9 cellular contexts compared by ENCODE assay signal in the genomic region with DNA sequence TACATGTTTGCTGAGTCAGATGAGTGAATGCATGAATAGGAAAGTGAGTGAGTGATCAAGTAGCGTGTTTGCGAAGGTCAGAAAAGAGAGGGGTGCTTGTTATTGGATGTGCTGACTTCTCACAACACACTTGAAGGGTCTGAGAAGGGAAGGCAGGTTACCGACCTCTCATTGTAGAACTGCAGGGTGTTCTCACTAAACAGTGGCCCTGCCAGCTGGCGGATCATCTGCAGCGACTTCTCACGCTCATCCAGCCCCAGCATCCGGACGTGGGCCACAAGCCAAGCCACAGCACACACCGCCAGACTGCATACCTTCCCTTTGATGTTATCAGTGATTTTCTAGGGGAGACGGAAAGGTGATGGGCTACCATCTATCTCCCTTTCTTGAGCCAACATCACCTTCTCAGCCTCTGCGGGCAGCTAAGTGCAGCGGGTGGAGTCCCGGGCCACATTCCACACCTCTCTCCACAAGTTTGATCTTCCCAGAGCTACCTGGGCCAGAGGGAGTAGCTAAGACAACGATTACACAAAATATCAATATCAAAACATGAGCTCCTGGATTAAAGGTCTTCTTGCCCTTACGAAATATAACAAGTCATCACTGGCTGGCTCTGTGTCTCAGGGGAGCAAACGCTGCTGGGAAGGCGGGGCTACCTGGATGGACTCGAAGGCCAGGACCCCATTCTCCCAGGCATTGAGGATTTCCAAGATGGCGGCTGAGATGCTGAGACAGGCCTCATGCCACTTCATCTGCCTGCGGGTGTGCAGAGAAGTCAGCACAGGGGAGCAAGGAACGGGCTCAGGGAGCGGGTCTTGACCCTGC. TPM values are rescaled to one million over a fixed set of nuclear protein-coding genes. Genes with fewer than 3 reads are reported as not detected.
DNase-seq lines count a peak whose midpoint lies in the region; ATAC-seq and TF ChIP-seq lines count a peak whose summit lies in the region.
"Had no signal": no experiment of that assay in that cellular context is flagged by ENCODE, and none has a peak within 500 bp of the region (broad histone marks: within the 10 kb centered on the region; RNA-seq: fewer than 3 reads in every experiment).

No MANE protein-coding gene starts in this region.

- H3K4me3 Mint-ChIP-seq in Calu3 (ENCODE audit: low read depth, unreplicated experiment): no peak overlapping the region

- BruUV-seq in Calu3 (replicated peaks; lab: Mats Ljungman, UMichigan): no TSS peak

- no peak overlapping the region for H3K4me3 ChIP-seq in left lung

- peaks cover 74% of the 10 kb centered on the region for H3K36me3 Mint-ChIP-seq in Calu3 (ENCODE audit: insufficient read depth, unreplicated experiment)

- CTCF ChIA-PET in Calu3 (lab: Charles Lee): interaction anchor here (0.5 to 23.5 kb wide), 51 partner anchors 11 to 468 kb away, joined by 3 to 774 read pairs (median 4); a partner anchor contains a TSS

- H3K36me3 ChIP-seq in left lung: peaks cover 0 to 81% of the 10 kb centered on the region in 2 donors

- no peaks in the 10 kb centered on the region for H3K27me3 ChIP-seq in left lung

- H3K27ac Mint-ChIP-seq in Calu3 (ENCODE audit: unreplicated experiment): no peak overlapping the region

- peaks cover 14 to 58% of the 10 kb centered on the region in 2 donors for H3K4me1 ChIP-seq in left lung

- no peak for TF ChIP-seq CTCF in Calu3 (IDR thresholded peaks at IDR 0.05; ENCODE audit: unreplicated experiment)
- TF ChIP-seq CTCF in left lung (IDR thresholded peaks at IDR 0.05): no peak

- peak; percentile 9 for ATAC-seq in left lung
- no peak for ATAC-seq in HG02938 (IDR thresholded peaks at IDR 0.05; ENCODE audit: unreplicated experiment)
- ATAC-seq in GM19035 (IDR thresholded peaks at IDR 0.05; ENCODE audit: unreplicated experiment): no peak

- intact Hi-C loops in Calu3 (cut with micrococcal nuclease; ENCODE audit: unreplicated experiment): no loop called here
- intact Hi-C loops in left lung (cut with DNase I): loop anchor here in 1 of 2 donors (10.0 kb wide), 1 partner anchor 149 kb away; a partner anchor contains a TSS

- DNase-seq in Calu3 (peak; percentile 72), NCI-H226 (peak; percentile 4), left lung (no peak), foreskin melanocyte (no peak), globus pallidus (ENCODE audit: low spot score) (no peak)
- DNase-seq in activated effector memory CD4-positive, alpha-beta T cell treated with anti-CD3 and anti-CD28 coated beads, Interleukin-2, amount 50 U/mL, for 16 hours: peak; percentile 75

- peaks cover 38% of the 10 kb centered on the region for H3K4me1 Mint-ChIP-seq in Calu3 (ENCODE audit: low read depth, unreplicated experiment)

- peak overlapping the region in 1 of 2 donors; percentile 3 for H3K27ac ChIP-seq in left lung

- H3K9me3 ChIP-seq in left lung: no peaks in the 10 kb centered on the region

- H3K27me3 Mint-ChIP-seq in Calu3 (ENCODE audit: unreplicated experiment): no peaks in the 10 kb centered on the region

- H3K9me3 Mint-ChIP-seq in Calu3 (ENCODE audit: low read depth, unreplicated experiment): no peaks in the 10 kb centered on the region

RNA-seq across cellular contexts. Expression of a gene that starts 11.0 kb away (rescaled TPM):
- total RNA-seq in Calu3 (2022) (0.38 TPM in 1 of 2 replicates, not detected in the other), left lung (1 to 10 TPM in 1 of 2 donors, under 1 TPM in 1; 0.61 to 1.7 TPM)
- total RNA-seq: fibroblast of lung had no signal

RNA-seq across cellular contexts. Expression of a gene that starts 28.0 kb away (rescaled TPM):
- total RNA-seq in Calu3 (2022) (679 and 725 TPM in 2 replicates), left lung (10 to 100 TPM; 72.0 to 75.2 TPM)

RNA-seq across cellular contexts. Expression of a gene that starts 36.6 kb away (rescaled TPM):
- 107 and 133 TPM in 2 replicates for total RNA-seq in Calu3 (2022)
- total RNA-seq in left lung: 10 to 100 TPM; 37.9 to 45.2 TPM

RNA-seq across cellular contexts. Expression of a gene that starts 45.6 kb away (rescaled TPM):
- 2,152 and 2,179 TPM in 2 replicates for total RNA-seq in Calu3 (2022)
- total RNA-seq in left lung: 100 to 1,000 TPM in 1 of 2 donors, 10 to 100 TPM in 1; 72.8 to 117 TPM

Comparison
In these comparisons a context has a peak if more than half of its experiments do, and no peak if none do; other contexts are left out.
1. DNase-seq: peak in Calu3 (single experiment), NCI-H226 (single experiment) and activated effector memory CD4-positive, alpha-beta T cell treated with anti-CD3 and anti-CD28 coated beads, Interleukin-2, amount 50 U/mL, for 16 hours (single experiment); none in left lung (0 of 2), foreskin melanocyte (single experiment) and globus pallidus (single experiment).